Comparison of ENCODE assay signal across 16 cellular contexts in the genomic region with DNA sequence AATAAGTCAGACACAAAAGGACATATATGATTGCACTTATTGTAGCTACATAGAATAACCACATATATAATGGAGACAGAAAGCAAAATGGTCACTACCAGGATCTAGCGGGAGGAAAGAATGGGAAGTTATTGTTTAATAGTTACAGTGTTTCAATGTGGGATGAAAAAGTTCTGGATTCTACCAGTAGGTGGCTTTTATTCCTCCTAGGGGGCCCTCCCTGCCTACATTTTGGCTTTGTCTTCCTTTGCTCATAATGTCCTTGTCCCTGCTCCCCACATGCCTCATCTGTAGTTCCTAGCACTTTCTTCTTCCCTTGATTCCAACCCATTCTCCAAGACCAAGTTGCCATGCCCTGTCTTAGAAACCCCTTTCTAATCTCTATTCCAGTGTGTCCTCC. TPM values are rescaled to one million over a fixed set of nuclear protein-coding genes. Genes with fewer than 3 reads are reported as not detected.
A peak's percentile ranks its signal among the peaks of the same experiment; 100 is the strongest.
DNase-seq lines count a peak whose midpoint lies in the region; ATAC-seq and TF ChIP-seq lines count a peak whose summit lies in the region.
"Had no signal": no experiment of that assay in that cellular context is flagged by ENCODE, and none has a peak within 500 bp of the region (broad histone marks: within the 10 kb centered on the region; RNA-seq: fewer than 3 reads in every experiment).

No MANE protein-coding gene starts in this region.

- no peaks in the 10 kb centered on the region for H3K9me3 Mint-ChIP-seq in T-helper 2 cell treated with Interferon-gamma antibody and Interleukin-4, amounts not matched to agents 5 μg/mL and 100 μg/mL, for 36 hours
- H3K9me3 Mint-ChIP-seq in activated CD8-positive, alpha-beta memory T cell treated with anti-CD3 and anti-CD28 coated beads, Interleukin-2, amount 10 ng/mL, durations not matched to agents 7 days and 5 days (ENCODE audit: low read depth), result no peaks in the 10 kb centered on the region

- H3K27ac Mint-ChIP-seq in T-helper 2 cell treated with Interferon-gamma antibody and Interleukin-4, amounts not matched to agents 5 μg/mL and 100 μg/mL, for 36 hours, result no peak overlapping the region
- H3K27ac Mint-ChIP-seq in activated CD8-positive, alpha-beta memory T cell treated with anti-CD3 and anti-CD28 coated beads, Interleukin-2, amount 10 ng/mL, durations not matched to agents 7 days and 5 days, result no peak overlapping the region
- H3K27ac Mint-ChIP-seq: CD14-positive monocyte had no signal

- H3K36me3 ChIP-seq in A673 (ENCODE audit: insufficient read depth, low read length, poor library complexity, severe bottlenecking), result no peaks in the 10 kb centered on the region
- H3K36me3 ChIP-seq in Panc1 (ENCODE audit: control insufficient read depth, insufficient read depth, low read length), result no peaks in the 10 kb centered on the region

- BruUV-seq in A673 (replicated peaks; lab: Mats Ljungman, UMichigan) (no TSS peak), Panc1 (replicated peaks; lab: Mats Ljungman, UMichigan) (no TSS peak)

- ATAC-seq in Panc1, result no peak
- ATAC-seq in HG02938 (IDR thresholded peaks at IDR 0.05; ENCODE audit: unreplicated experiment), result no peak
- no peak for ATAC-seq in activated CD8-positive, alpha-beta memory T cell treated with anti-CD3 and anti-CD28 coated beads, Interleukin-2, amount 10 ng/mL, durations not matched to agents 7 days and 5 days
- ATAC-seq: stimulated activated naive CD8-positive, alpha-beta T cell treated with anti-CD3 and anti-CD28 coated beads, Interleukin-15, Interleukin-2, amounts not matched to agents 100 U/mL and 50 U/mL, for 24 hours had no signal

- intact Hi-C loops in A673 (cut with micrococcal nuclease; ENCODE audit: unreplicated experiment) (no loop called here), Panc1 (cut with micrococcal nuclease; ENCODE audit: unreplicated experiment) (no loop called here)

- H3K4me1 ChIP-seq in A673 (ENCODE audit: insufficient read depth, low read length, poor library complexity, severe bottlenecking) (no peaks in the 10 kb centered on the region), Panc1 (ENCODE audit: control insufficient read depth, insufficient read depth, low read length) (no peaks in the 10 kb centered on the region)
- H3K4me1 ChIP-seq: right atrium auricular region had no signal

- peaks cover 6% of the 10 kb centered on the region for H3K36me3 Mint-ChIP-seq in T-helper 2 cell treated with Interferon-gamma antibody and Interleukin-4, amounts not matched to agents 5 μg/mL and 100 μg/mL, for 36 hours (ENCODE audit: low read depth)
- H3K36me3 Mint-ChIP-seq in activated CD8-positive, alpha-beta memory T cell treated with anti-CD3 and anti-CD28 coated beads, Interleukin-2, amount 10 ng/mL, durations not matched to agents 7 days and 5 days, result peaks cover 3% of the 10 kb centered on the region

- DNase-seq in A673 (ENCODE audit: low spot score) (peak; percentile 21), Panc1 (ENCODE audit: low read depth, low spot score) (no peak), fibroblast of the aortic adventitia (ENCODE audit: low read depth) (no peak), activated T-cell treated with anti-CD3 and anti-CD28 coated beads for 4 hours (no peak)
- no peak for DNase-seq in T-helper 2 cell treated with Interferon-gamma antibody and Interleukin-4, amounts not matched to agents 5 μg/mL and 100 μg/mL, for 36 hours (ENCODE audit: low spot score)
- DNase-seq in activated CD8-positive, alpha-beta memory T cell treated with anti-CD3 and anti-CD28 coated beads, Interleukin-2, amount 10 ng/mL, durations not matched to agents 7 days and 5 days, result no peak
- DNase-seq: activated T-cell treated with anti-CD3 and anti-CD28 coated beads, Interleukin-2, amount 50 U/mL, for 48 hours; amygdala; dorsolateral prefrontal cortex; kidney; NCI-H146; stimulated activated naive CD8-positive, alpha-beta T cell treated with anti-CD3 and anti-CD28 coated beads, Interleukin-15, Interleukin-2, amounts not matched to agents 100 U/mL and 50 U/mL, for 24 hours had no signal

- H3K4me1 Mint-ChIP-seq in T-helper 2 cell treated with Interferon-gamma antibody and Interleukin-4, amounts not matched to agents 5 μg/mL and 100 μg/mL, for 36 hours (ENCODE audit: low read depth), result peaks cover 4% of the 10 kb centered on the region
- H3K4me1 Mint-ChIP-seq in activated CD8-positive, alpha-beta memory T cell treated with anti-CD3 and anti-CD28 coated beads, Interleukin-2, amount 10 ng/mL, durations not matched to agents 7 days and 5 days, result no peaks in the 10 kb centered on the region

- peak; percentile 36; the same call in 1 of the 2 replicates for TF ChIP-seq CTCF in A673 (conservative IDR thresholded peaks at IDR 0.05; ENCODE audit: low read depth, low read length)
- peak; percentile 18; the same call in 1 of the 2 replicates for TF ChIP-seq CTCF in GM12874 (IDR thresholded peaks at IDR 0.05; ENCODE audit: insufficient read depth, low read depth, low read length)
- TF ChIP-seq CTCF in Panc1 (IDR thresholded peaks at IDR 0.05), result peak; percentile 26; the same call in 1 of the 2 replicates
- peak; percentile 27 for TF ChIP-seq CTCF in fibroblast of the aortic adventitia (IDR thresholded peaks at IDR 0.05; ENCODE audit: insufficient read depth, low read length)

- POLR2A ChIA-PET in A673 (lab: Charles Lee; ENCODE audit: low non-redundant PET), result no interaction called here
- POLR2A ChIA-PET in Panc1 (lab: Charles Lee), result no interaction called here

- H3K4me3 Mint-ChIP-seq in T-helper 2 cell treated with Interferon-gamma antibody and Interleukin-4, amounts not matched to agents 5 μg/mL and 100 μg/mL, for 36 hours, result no peak overlapping the region
- no peak overlapping the region for H3K4me3 Mint-ChIP-seq in activated CD8-positive, alpha-beta memory T cell treated with anti-CD3 and anti-CD28 coated beads, Interleukin-2, amount 10 ng/mL, durations not matched to agents 7 days and 5 days
- H3K4me3 Mint-ChIP-seq: CD14-positive monocyte had no signal

- in situ Hi-C loops in Panc1 (cut with HindIII; ENCODE audit: low pct_unique_long_range_greater_than_20kb, low sequenced_read_pairs), result no loop called here

- H3K27ac ChIP-seq in A673 (ENCODE audit: low read depth, low read length, poor library complexity, severe bottlenecking) (no peak overlapping the region), Panc1 (ENCODE audit: low read length) (no peak overlapping the region)
- H3K27ac ChIP-seq: dorsolateral prefrontal cortex, right atrium auricular region had no signal

- H3K27me3 Mint-ChIP-seq in T-helper 2 cell treated with Interferon-gamma antibody and Interleukin-4, amounts not matched to agents 5 μg/mL and 100 μg/mL, for 36 hours (ENCODE audit: low read depth), result no peaks in the 10 kb centered on the region
- no peaks in the 10 kb centered on the region for H3K27me3 Mint-ChIP-seq in activated CD8-positive, alpha-beta memory T cell treated with anti-CD3 and anti-CD28 coated beads, Interleukin-2, amount 10 ng/mL, durations not matched to agents 7 days and 5 days

- CTCF ChIA-PET in A673 (lab: Charles Lee), result no interaction called here
- CTCF ChIA-PET in Panc1 (lab: Charles Lee), result no interaction called here
- CTCF ChIA-PET in activated CD8-positive, alpha-beta memory T cell treated with anti-CD3 and anti-CD28 coated beads, Interleukin-2, amount 10 ng/mL, durations not matched to agents 7 days and 5 days (lab: Charles Lee), result no interaction called here

- H3K4me3 ChIP-seq in A673 (ENCODE audit: low read depth, low read length, poor library complexity, severe bottlenecking) (no peak overlapping the region), Panc1 (ENCODE audit: low read depth in 2 of 2, low read length in 2 of 2) (no peak overlapping the region), fibroblast of the aortic adventitia (ENCODE audit: low read depth, low read length) (no peak overlapping the region)
- H3K4me3 ChIP-seq: dorsolateral prefrontal cortex, right atrium auricular region had no signal

- H3K27me3 ChIP-seq in A673 (replicated peaks; ENCODE audit: insufficient read depth, low read depth, low read length, poor library complexity) (no peaks in the 10 kb centered on the region), Panc1 (ENCODE audit: control insufficient read depth, insufficient read depth, low read length) (no peaks in the 10 kb centered on the region)
- H3K27me3 ChIP-seq: dorsolateral prefrontal cortex, right atrium auricular region had no signal

- H3K9me3 ChIP-seq in A673 (ENCODE audit: low read depth, low read length, poor library complexity, severe bottlenecking) (no peaks in the 10 kb centered on the region), Panc1 (ENCODE audit: control insufficient read depth, insufficient read depth, low read depth, low read length) (no peaks in the 10 kb centered on the region)
- H3K9me3 ChIP-seq: right atrium auricular region had no signal

RNA-seq across cellular contexts. Expression of a gene that starts 16.3 kb away (rescaled TPM):
- 9.3 and 12.8 TPM in 2 replicates for total RNA-seq in A673 (2021)
- 8.2 TPM for total RNA-seq in Panc1 (2021; ENCODE audit: unreplicated experiment)
- polyA plus RNA-seq in Panc1 (2012; ENCODE audit: insufficient read length), result 10.7 TPM
- 14.6 and 22.2 TPM in 2 replicates for total RNA-seq in fibroblast of the aortic adventitia (ENCODE audit: low replicate concordance)
- total RNA-seq in activated CD8-positive, alpha-beta memory T cell treated with anti-CD3 and anti-CD28 coated beads, Interleukin-2, amount 10 ng/mL, durations not matched to agents 7 days and 5 days, result 10 to 100 TPM in 1 of 2 experiments, 1 to 10 TPM in 1; 8.3 to 10.3 TPM
